Comparison of ENCODE assay signal across 8 cellular contexts in the genomic region with DNA sequence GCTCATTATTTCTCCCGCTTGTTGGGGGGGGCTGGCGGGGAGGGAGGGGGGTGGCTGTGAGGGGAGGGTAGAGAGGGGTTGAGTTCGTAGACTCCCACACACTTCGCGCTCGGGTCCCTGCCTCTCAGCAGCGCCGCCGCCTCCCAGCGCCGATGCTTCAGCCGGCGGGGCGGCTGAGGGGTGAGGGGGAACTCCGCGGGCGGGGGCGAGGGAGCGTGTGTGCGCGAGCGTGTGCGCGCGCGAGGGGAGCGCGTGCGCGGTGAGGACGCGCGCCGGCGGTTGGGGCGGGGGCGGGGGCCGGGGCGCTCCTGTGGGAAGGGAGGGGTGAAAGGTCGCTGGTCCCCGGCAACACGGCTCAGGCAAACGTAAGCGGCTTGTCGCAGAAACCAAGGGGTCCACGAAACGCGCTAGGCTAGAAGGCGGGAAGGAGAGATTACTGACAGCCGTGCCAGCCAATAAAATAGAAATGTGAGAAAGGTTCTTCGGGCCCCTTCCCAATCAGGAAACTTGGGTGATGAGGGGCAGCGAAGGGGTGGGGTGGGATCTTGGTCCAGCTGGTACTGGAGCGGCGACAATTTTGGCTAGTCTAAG. TPM values are rescaled to one million over a fixed set of nuclear protein-coding genes. Genes with fewer than 3 reads are reported as not detected.
DNase-seq lines count a peak whose midpoint lies in the region; ATAC-seq and TF ChIP-seq lines count a peak whose summit lies in the region.

No MANE protein-coding gene starts in this region.

- no peaks in the 10 kb centered on the region for H3K9me2 ChIP-seq in hepatocyte (replicated peaks; ENCODE audit: insufficient read depth)

- intact Hi-C loops in posterior cingulate gyrus (cut with DNase I) = loop anchor here (5.0 kb wide), 1 partner anchor 206 kb away; no protein-coding TSS in a partner anchor

- peak overlapping the region; percentile 72 for H3K27ac ChIP-seq in hepatocyte

- H3K79me2 ChIP-seq in hepatocyte = no peaks in the 10 kb centered on the region

- in situ Hi-C loops in astrocyte of the cerebellum (cut with HindIII; ENCODE audit: low sequenced_read_pairs) = no loop called here

- H3K9me3 ChIP-seq in hepatocyte (ENCODE audit: low read depth) = no peaks in the 10 kb centered on the region

- H2AFZ ChIP-seq in hepatocyte = peak overlapping the region; percentile 73

- H3K4me3 ChIP-seq in astrocyte of the cerebellum (ENCODE audit: low read depth, low read length) (peak overlapping the region; percentile 71), hepatocyte (peak overlapping the region; percentile 95)

- 2% methylated on average over 14 of the region's 54 CpGs for WGBS in hepatocyte (ENCODE audit: low lambda C conversion rate, missing lambda C conversion rate)

- peak; percentile 37 for ATAC-seq in HG02678 (IDR thresholded peaks at IDR 0.05; ENCODE audit: unreplicated experiment)
- no peak for ATAC-seq in HG02852 (IDR thresholded peaks at IDR 0.05; ENCODE audit: unreplicated experiment)

- H3K4me1 ChIP-seq in hepatocyte (ENCODE audit: insufficient read depth) = no peaks in the 10 kb centered on the region

- TF ChIP-seq CTCF in astrocyte of the cerebellum (IDR thresholded peaks at IDR 0.05; ENCODE audit: low read depth, low read length, missing control alignments) = no peak
- TF ChIP-seq CTCF in hepatocyte (IDR thresholded peaks at IDR 0.05; ENCODE audit: poor library complexity) = no peak

- H3K27me3 ChIP-seq in hepatocyte = peaks cover 27% of the 10 kb centered on the region

- no peaks in the 10 kb centered on the region for H4K20me1 ChIP-seq in hepatocyte (ENCODE audit: insufficient read depth, poor library complexity, severe bottlenecking)

- no peaks in the 10 kb centered on the region for H3K36me3 ChIP-seq in hepatocyte (replicated peaks; ENCODE audit: insufficient read depth, low read depth)

- peak; percentile 54 for DNase-seq in AG08395 (ENCODE audit: low spot score)
- DNase-seq in NCI-H510A treated with DMSO at 0.1 percent for 48 hours (lab: John Stamatoyannopoulos, UW) = peak; percentile 88
- peak; percentile 87 for DNase-seq in astrocyte of the cerebellum (ENCODE audit: low read depth)
- DNase-seq in hepatocyte (ENCODE audit: low spot score) = peak; percentile 91
- peak; percentile 81 to 98 (median 90) for DNase-seq in posterior cingulate gyrus
- no peak for DNase-seq in MV-4-11 (lab: John Stamatoyannopoulos, UW)

- H3K4me2 ChIP-seq in hepatocyte = peak overlapping the region; percentile 82

RNA-seq across cellular contexts. Expression of a gene that starts 0.3 kb away (rescaled TPM):
- total RNA-seq in hepatocyte = 2.7 and 3.3 TPM in 2 replicates
- 1.4 and 1.7 TPM in 2 replicates for polyA plus RNA-seq in hepatocyte
